In the genomic region with DNA sequence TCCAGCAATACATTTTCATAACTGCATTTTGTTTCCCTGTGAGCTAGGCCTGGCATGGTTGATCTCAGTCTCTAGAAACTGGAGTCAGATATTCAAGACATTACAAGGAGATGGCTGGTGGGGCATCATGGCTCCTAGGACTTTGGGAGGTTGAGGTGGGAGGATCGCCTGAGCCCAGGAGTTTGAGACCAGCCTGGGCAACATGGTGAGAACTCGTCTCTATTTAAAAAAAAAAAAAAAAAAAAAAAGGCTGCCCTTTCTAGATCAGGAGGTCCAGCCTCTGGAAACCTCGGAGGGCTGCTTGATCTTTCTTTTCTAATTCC, we compare ENCODE assay signal across 10 cellular contexts. TPM values are rescaled to one million over a fixed set of nuclear protein-coding genes. Genes with fewer than 3 reads are reported as not detected.
A peak's percentile ranks its signal among the peaks of the same experiment; 100 is the strongest.
DNase-seq lines count a peak whose midpoint lies in the region; ATAC-seq, FAIRE-seq and TF ChIP-seq lines count a peak whose summit lies in the region.
"Had no signal": no experiment of that assay in that cellular context is flagged by ENCODE, and none has a peak within 500 bp of the region (broad histone marks: within the 10 kb centered on the region; RNA-seq: fewer than 3 reads in every experiment).

No MANE protein-coding gene starts in this region.

- peak overlapping the region; percentile 88 to 99 (median 92) for H3K4me3 Mint-ChIP-seq in IgD-negative memory B cell
- peak overlapping the region; percentile 95 for H3K4me3 Mint-ChIP-seq in central memory CD8-positive, alpha-beta T cell
- peak overlapping the region; percentile 88 to 98 (median 94) for H3K4me3 Mint-ChIP-seq in naive thymus-derived CD8-positive, alpha-beta T cell

- in situ Hi-C loops in GM13977 (cut with MboI; ENCODE audit: low pct_unique_long_range_greater_than_20kb, low sequenced_read_pairs, unreplicated experiment): no loop called here

- ATAC-seq in A549 (no peak), GM21360 (IDR thresholded peaks at IDR 0.05; ENCODE audit: unreplicated experiment) (no peak)
- ATAC-seq in central memory CD8-positive, alpha-beta T cell (replicated peaks; ENCODE audit: extremely low read depth, poor library complexity, severe bottlenecking): no peak
- no peak for ATAC-seq in naive thymus-derived CD8-positive, alpha-beta T cell

- no peak for FAIRE-seq in A549 (lab: Jason Lieb, UNC)

- H3K4me2 ChIP-seq in A549: peak overlapping the region; percentile 62

- POLR2A ChIA-PET in A549 (lab: Yijun Ruan, JAX): no interaction called here
- POLR2A ChIA-PET in naive thymus-derived CD8-positive, alpha-beta T cell (lab: Charles Lee): interaction anchor here (0.7 to 3.2 kb wide), 11 partner anchors 10 to 146 kb away, joined by 3 to 29 read pairs (median 5); partner anchors contain the start of genes C2orf68 and RNF181

- 64% methylated on average over 3 of the region's 3 CpGs for WGBS in A549 (ENCODE audit: missing lambda C conversion rate)

- no peak overlapping the region for H3K4me3 ChIP-seq in A549
- H3K4me3 ChIP-seq: testis had no signal

- CTCF ChIA-PET in A549 (lab: Yijun Ruan, JAX): interaction anchor here (0.6 to 1.5 kb wide), 4 partner anchors 14 to 156 kb away, joined by 3 to 4 read pairs (median 4); partner anchors contain the start of gene USP39

- no peaks in the 10 kb centered on the region for H3K27me3 Mint-ChIP-seq in IgD-negative memory B cell
- H3K27me3 Mint-ChIP-seq in central memory CD8-positive, alpha-beta T cell: no peaks in the 10 kb centered on the region
- no peaks in the 10 kb centered on the region for H3K27me3 Mint-ChIP-seq in naive thymus-derived CD8-positive, alpha-beta T cell

- no peak for TF ChIP-seq EP300 in A549 (IDR thresholded peaks at IDR 0.05)

- H3K4me1 Mint-ChIP-seq in IgD-negative memory B cell: peaks cover 16 to 25% (median 18%) of the 10 kb centered on the region in 3 donors
- peaks cover 35% of the 10 kb centered on the region for H3K4me1 Mint-ChIP-seq in central memory CD8-positive, alpha-beta T cell
- peaks cover 20 to 43% (median 39%) of the 10 kb centered on the region in 4 donors for H3K4me1 Mint-ChIP-seq in naive thymus-derived CD8-positive, alpha-beta T cell

- peak overlapping the region; percentile 62 to 96 (median 95) for H3K27ac Mint-ChIP-seq in IgD-negative memory B cell
- H3K27ac Mint-ChIP-seq in central memory CD8-positive, alpha-beta T cell (ENCODE audit: low read depth): peak overlapping the region; percentile 94
- peak overlapping the region; percentile 88 to 98 (median 93) for H3K27ac Mint-ChIP-seq in naive thymus-derived CD8-positive, alpha-beta T cell

- H3K36me3 Mint-ChIP-seq in IgD-negative memory B cell: peaks cover 6% of the 10 kb centered on the region
- H3K36me3 Mint-ChIP-seq in central memory CD8-positive, alpha-beta T cell (ENCODE audit: insufficient read depth): peaks cover 25% of the 10 kb centered on the region
- H3K36me3 Mint-ChIP-seq in naive thymus-derived CD8-positive, alpha-beta T cell: peaks cover 0 to 15% (median 7%) of the 10 kb centered on the region in 3 donors

- peaks cover 5% of the 10 kb centered on the region; the same call in 1 of the 3 replicates for H3K4me1 ChIP-seq in A549

- DNase-seq in A549 (ENCODE audit: low read depth in 1 of 2, low spot score in 1 of 2) (no peak), NCI-H510A (lab: John Stamatoyannopoulos, UW) (no peak), GM13977 (ENCODE audit: low spot score) (no peak)
- no peak for DNase-seq in central memory CD8-positive, alpha-beta T cell (ENCODE audit: low spot score in 2 of 2)
- no peak for DNase-seq in naive thymus-derived CD8-positive, alpha-beta T cell
- no peak for DNase-seq in activated effector memory CD4-positive, alpha-beta T cell treated with Interleukin-2 at 50 U/mL for 16 hours
- DNase-seq: heart right ventricle, testis had no signal

- H3K9me3 Mint-ChIP-seq in IgD-negative memory B cell: no peaks in the 10 kb centered on the region
- H3K9me3 Mint-ChIP-seq in central memory CD8-positive, alpha-beta T cell: no peaks in the 10 kb centered on the region
- no peaks in the 10 kb centered on the region for H3K9me3 Mint-ChIP-seq in naive thymus-derived CD8-positive, alpha-beta T cell

- no peak for TF ChIP-seq RAD21 in A549 (conservative IDR thresholded peaks at IDR 0.05 in 1 of 2, IDR thresholded peaks at IDR 0.05 in 1 of 2)

- no peaks in the 10 kb centered on the region for H3K9me3 ChIP-seq in A549
- H3K9me3 ChIP-seq: heart right ventricle, testis had no signal

- H3K27ac ChIP-seq in A549: peak overlapping the region; percentile 52 to 65; a peak in 5 of 6 replicates

- no peak for TF ChIP-seq CTCF in A549 (IDR thresholded peaks at IDR 0.05)
- no peak for TF ChIP-seq CTCF in GM13977 (IDR thresholded peaks at IDR 0.05; ENCODE audit: extremely low read depth, insufficient read depth, missing control alignments)

- TF ChIP-seq POLR2A in A549 (IDR thresholded peaks at IDR 0.05; ENCODE audit: low read length): no peak

TF ChIP-seq in A549, 52 proteins besides CTCF, POLR2A, EP300 and RAD21:
- TF ChIP-seq BHLHE40 (IDR thresholded peaks at IDR 0.05; ENCODE audit: low read depth, low read length) (no peak), HES2 (IDR thresholded peaks at IDR 0.05) (no peak), JUN (IDR thresholded peaks at IDR 0.05) (no peak)
TF ChIP-seq in A549: peak in this region for 0.

RNA-seq across cellular contexts. Expression of gene VAMP8, which starts 0.4 kb away (rescaled TPM):
- polyA plus RNA-seq in A549 (2011; rRNA removed) (38.3 and 41.1 TPM in 2 replicates), A549 (2017; fragmentation: RNase III; extraction: RNeasy Plus Mini Kit Qiagen cat#74134 plus additional on column Dnase treatment) (17.7 to 22.4 TPM (median 18.5 TPM) in 3 replicates), IgD-negative memory B cell (240 TPM)
- 21.5 and 24.5 TPM in 2 replicates for polyA plus RNA-seq in A549 (2012; cell fraction: cytosol; rRNA removed)
- 5.7 and 12.5 TPM in 2 replicates for polyA plus RNA-seq in A549 (2012; cell fraction: nucleus; rRNA removed)
- polyA minus RNA-seq in A549 (2011; rRNA and poly(A)+ RNA removed): 8.3 and 8.7 TPM in 2 replicates
- 10 to 100 TPM; 71.4 to 73.9 TPM for total RNA-seq in naive thymus-derived CD8-positive, alpha-beta T cell
- polyA plus RNA-seq in naive thymus-derived CD8-positive, alpha-beta T cell: 100 to 1,000 TPM; 321 to 405 (median 373) TPM

RNA-seq across cellular contexts. Expression of gene VAMP5, which starts 7.2 kb away (rescaled TPM):
- polyA plus RNA-seq in A549 (2011; rRNA removed): 0.16 and 0.67 TPM in 2 replicates
- polyA plus RNA-seq in A549 (2012; cell fraction: cytosol; rRNA removed): 0.10 and 0.25 TPM in 2 replicates
- 0.29 and 0.95 TPM in 2 replicates for polyA plus RNA-seq in A549 (2012; cell fraction: nucleus; rRNA removed)
- polyA plus RNA-seq in A549 (2017; fragmentation: RNase III; extraction: RNeasy Plus Mini Kit Qiagen cat#74134 plus additional on column Dnase treatment): not detected in 3 replicates
- polyA minus RNA-seq in A549 (2011; rRNA and poly(A)+ RNA removed): 0.58 TPM in 1 of 2 replicates, not detected in the other
- polyA plus RNA-seq in IgD-negative memory B cell: 43.0 TPM
- 10 to 100 TPM; 24.6 to 24.7 TPM for total RNA-seq in naive thymus-derived CD8-positive, alpha-beta T cell
- polyA plus RNA-seq in naive thymus-derived CD8-positive, alpha-beta T cell: 100 to 1,000 TPM; 135 to 143 (median 139) TPM

RNA-seq across cellular contexts. Expression of gene GGCX, which starts 15.7 kb away (rescaled TPM):
- 39.0 and 49.6 TPM in 2 replicates for polyA plus RNA-seq in A549 (2011; rRNA removed)
- polyA plus RNA-seq in A549 (2012; cell fraction: cytosol; rRNA removed): 49.1 and 53.4 TPM in 2 replicates
- 69.5 and 77.4 TPM in 2 replicates for polyA plus RNA-seq in A549 (2012; cell fraction: nucleus; rRNA removed)
- 48.7 to 58.5 TPM (median 55.1 TPM) in 3 replicates for polyA plus RNA-seq in A549 (2017; fragmentation: RNase III; extraction: RNeasy Plus Mini Kit Qiagen cat#74134 plus additional on column Dnase treatment)
- polyA minus RNA-seq in A549 (2011; rRNA and poly(A)+ RNA removed): 99.1 and 106 TPM in 2 replicates
- 16.1 TPM for polyA plus RNA-seq in IgD-negative memory B cell
- total RNA-seq in naive thymus-derived CD8-positive, alpha-beta T cell: 10 to 100 TPM; 30.9 to 35.8 TPM
- 10 to 100 TPM; 10.4 to 14.6 (median 14.0) TPM for polyA plus RNA-seq in naive thymus-derived CD8-positive, alpha-beta T cell

RNA-seq across cellular contexts. Expression of gene RNF181, which starts 18.5 kb away (rescaled TPM):
- polyA plus RNA-seq in A549 (2011; rRNA removed) (287 and 366 TPM in 2 replicates), A549 (2017; fragmentation: RNase III; extraction: RNeasy Plus Mini Kit Qiagen cat#74134 plus additional on column Dnase treatment) (182 to 199 TPM (median 189 TPM) in 3 replicates), IgD-negative memory B cell (206 TPM)
- polyA plus RNA-seq in A549 (2012; cell fraction: cytosol; rRNA removed): 318 and 381 TPM in 2 replicates
- polyA plus RNA-seq in A549 (2012; cell fraction: nucleus; rRNA removed): 260 and 338 TPM in 2 replicates
- polyA minus RNA-seq in A549 (2011; rRNA and poly(A)+ RNA removed): 111 and 217 TPM in 2 replicates
- 10 to 100 TPM; 66.0 to 73.8 TPM for total RNA-seq in naive thymus-derived CD8-positive, alpha-beta T cell
- 100 to 1,000 TPM; 165 to 206 (median 173) TPM for polyA plus RNA-seq in naive thymus-derived CD8-positive, alpha-beta T cell

RNA-seq across cellular contexts. Expression of gene TMEM150A, which starts 25.5 kb away (rescaled TPM):
- polyA plus RNA-seq in A549 (2011; rRNA removed) (8.5 and 14.0 TPM in 2 replicates), A549 (2017; fragmentation: RNase III; extraction: RNeasy Plus Mini Kit Qiagen cat#74134 plus additional on column Dnase treatment) (8.0 to 10.9 TPM (median 10.6 TPM) in 3 replicates), IgD-negative memory B cell (13.4 TPM)
- 9.4 and 12.9 TPM in 2 replicates for polyA plus RNA-seq in A549 (2012; cell fraction: cytosol; rRNA removed)
- polyA plus RNA-seq in A549 (2012; cell fraction: nucleus; rRNA removed): 34.4 and 36.3 TPM in 2 replicates
- polyA minus RNA-seq in A549 (2011; rRNA and poly(A)+ RNA removed): 7.4 and 11.9 TPM in 2 replicates
- 10 to 100 TPM; 14.1 to 15.9 TPM for total RNA-seq in naive thymus-derived CD8-positive, alpha-beta T cell
- polyA plus RNA-seq in naive thymus-derived CD8-positive, alpha-beta T cell: 10 to 100 TPM; 11.6 to 15.1 (median 13.8) TPM

Comparison
In these comparisons a context has a peak if more than half of its experiments do, and no peak if none do; other contexts are left out.
1. RNA of gene VAMP5, which starts 7.2 kb away (polyA plus RNA-seq): 135 to 143 TPM in naive thymus-derived CD8-positive, alpha-beta T cell and 43.0 TPM in IgD-negative memory B cell (single experiment); 0.10 to 0.95 TPM in A549; every median in the first group is over 10 times any median in the second.
2. Peak in every context shown above with its lines, with median percentiles within 50 percentile points of each other: H3K27ac Mint-ChIP-seq and H3K4me3 Mint-ChIP-seq.